ENCODE assay signal across 20 cellular contexts in genomic region chr6:7732219-7732618, GRCh38. TPM values are rescaled to one million over a fixed set of nuclear protein-coding genes. Genes with fewer than 3 reads are reported as not detected.
DNase-seq lines count a peak whose midpoint lies in the region; ATAC-seq and TF ChIP-seq lines count a peak whose summit lies in the region.
"Had no signal": no experiment of that assay in that cellular context is flagged by ENCODE, and none has a peak within 500 bp of the region (broad histone marks: within the 10 kb centered on the region; RNA-seq: fewer than 3 reads in every experiment).

No MANE protein-coding gene starts in this region.

- H3K4me3 ChIP-seq in cardiac fibroblast (replicated peaks in 1 of 2; ENCODE audit: low read depth in 2 of 2, low read length in 2 of 2), result no peak overlapping the region

- TF ChIP-seq CTCF in cardiac fibroblast (IDR thresholded peaks at IDR 0.05; ENCODE audit: low read depth, low read length) (no peak), GM10266 (IDR thresholded peaks at IDR 0.05; ENCODE audit: control insufficient read depth, insufficient read depth, low read depth, missing control alignments) (no peak)

- ATAC-seq in HG02840 (IDR thresholded peaks at IDR 0.05; ENCODE audit: low FRiP score, unreplicated experiment), result no peak
- ATAC-seq: activated CD4-positive, CD25-positive, alpha-beta regulatory T cell treated with anti-CD3 and anti-CD28 coated beads, Interleukin-2, amount 50 U/mL, for 24 hours; activated T-cell treated with anti-CD3 and anti-CD28 coated beads, Interleukin-2, amount 50 U/mL, for 72 hours; natural killer cell treated with Interleukin-12 subunit alpha and Interleukin-12 subunit beta and Interleukin-15 and Interleukin-18, amount 100 ng/mL, for 72 hours had no signal

- DNase-seq in NOMO-1 treated with DMSO at 0.1 percent for 48 hours (lab: John Stamatoyannopoulos, UW; ENCODE audit: unreplicated experiment) (peak; percentile 65), NOMO-1 treated with dmso at 0.1 percent for 144 hours (lab: John Stamatoyannopoulos, UW; ENCODE audit: unreplicated experiment) (no peak), OCI-M1 (lab: John Stamatoyannopoulos, UW) (peak; percentile 90), cardiac fibroblast (ENCODE audit: low read depth in 2 of 2) (peak; percentile 61 to 67), renal cortical epithelial cell (ENCODE audit: low read depth) (peak; percentile 21), GM10266 (ENCODE audit: extremely low spot score) (no peak)
- no peak for DNase-seq in effector CD4-positive, alpha-beta T cell
- DNase-seq: activated T-cell treated with anti-CD3 and anti-CD28 coated beads, Interleukin-2, amount 50 U/mL, for 72 hours; C1 segment of cervical spinal cord; cerebellar nuclear complex; effector memory CD4-positive, alpha-beta T cell; glutamatergic neuron; NCI-H1092; NCI-H2081; NCI-H446; SHP77 treated with DMSO at 0.1 percent for 48 hours had no signal

RNA-seq across cellular contexts. Expression of gene BMP6, which starts 6.3 kb away (rescaled TPM):
- total RNA-seq in renal cortical epithelial cell, result 0.69 and 0.75 TPM in 2 replicates
- total RNA-seq: activated CD8-positive, alpha-beta memory T cell treated with anti-CD3 and anti-CD28 coated beads for 36 hours; natural killer cell treated with Interleukin-12 subunit alpha and Interleukin-12 subunit beta and Interleukin-15 and Interleukin-18, amount 100 ng/mL, for 72 hours had no signal

Comparison
In these comparisons a context has a peak if more than half of its experiments do, and no peak if none do; other contexts are left out.
1. DNase-seq: peak in NOMO-1 treated with DMSO at 0.1 percent for 48 hours (single experiment), OCI-M1 (single experiment), cardiac fibroblast (2 of 2) and renal cortical epithelial cell (single experiment); none in NOMO-1 treated with dmso at 0.1 percent for 144 hours (single experiment), effector CD4-positive, alpha-beta T cell (single experiment) and GM10266 (single experiment).